In the genomic region with DNA sequence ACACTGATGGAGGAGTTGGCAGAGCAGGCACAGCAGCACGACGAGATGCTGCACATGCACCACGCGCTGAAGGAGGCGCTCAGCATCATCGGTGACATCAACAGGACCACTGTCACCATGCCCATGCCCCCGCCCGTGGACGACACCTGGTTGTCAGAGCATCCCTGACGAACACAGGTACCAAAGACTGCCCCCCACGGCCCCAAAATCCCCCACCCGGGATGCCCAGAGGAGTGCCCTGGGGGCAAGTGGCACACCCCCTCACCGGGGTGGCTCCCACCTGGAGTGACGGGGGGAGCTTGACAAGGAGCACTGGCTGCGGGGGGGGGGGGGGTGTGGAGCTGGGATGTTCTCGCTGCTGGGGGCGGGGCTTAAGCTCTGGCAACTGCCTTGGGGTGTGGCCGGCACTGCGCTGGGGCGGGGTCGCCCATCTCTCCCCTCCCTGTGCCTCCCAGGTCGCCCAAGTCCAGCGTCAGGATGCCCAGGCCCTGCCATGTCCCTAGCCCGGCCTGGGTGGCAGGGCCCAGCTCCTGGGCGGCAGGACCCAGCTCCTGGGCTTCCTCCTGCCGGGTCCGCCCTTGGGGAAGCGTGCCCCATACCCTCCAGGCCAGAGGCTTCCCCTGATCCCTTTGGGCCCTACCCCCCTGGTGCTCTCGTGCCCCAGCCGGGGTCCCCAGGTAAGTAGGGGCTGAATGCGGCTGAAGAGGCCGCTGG, we compare ENCODE assay signal across 8 cellular contexts. TPM values are rescaled to one million over a fixed set of nuclear protein-coding genes. Genes with fewer than 3 reads are reported as not detected.
A peak's percentile ranks its signal among the peaks of the same experiment; 100 is the strongest.
DNase-seq lines count a peak whose midpoint lies in the region; FAIRE-seq and TF ChIP-seq lines count a peak whose summit lies in the region.
"Not testable (repeated sequence)": the region's sequence is repeated elsewhere in the genome, so short reads cannot be mapped to it uniquely, and the experiment has no call there.

No MANE protein-coding gene starts in this region.

- not testable (repeated sequence) for H3K4me1 Mint-ChIP-seq in activated CD4-positive, alpha-beta memory T cell treated with anti-CD3 and anti-CD28 coated beads, Interleukin-2, amount 10 ng/mL, durations not matched to agents 7 days and 5 days; glutamatergic neuron (ENCODE audit: low read depth, unreplicated experiment); neural progenitor cell

- H3K27me3 ChIP-seq in Karpas-422 (ENCODE audit: low read length); neural progenitor cell; spleen (replicated peaks in 1 of 7): not testable (repeated sequence)

- not testable (repeated sequence) for H3K27me3 Mint-ChIP-seq in activated CD4-positive, alpha-beta memory T cell treated with anti-CD3 and anti-CD28 coated beads, Interleukin-2, amount 10 ng/mL, durations not matched to agents 7 days and 5 days; glutamatergic neuron (ENCODE audit: unreplicated experiment); neural progenitor cell (ENCODE audit: insufficient read depth, low read depth)

- not testable (repeated sequence) for H3K79me2 ChIP-seq in Karpas-422 (ENCODE audit: low read length); neural progenitor cell (ENCODE audit: low read depth)

- H3K9ac ChIP-seq in Karpas-422 (ENCODE audit: low read length); kidney (ENCODE audit: low read length in 2 of 2); neural progenitor cell: not testable (repeated sequence)

- H3K36me3 ChIP-seq in Karpas-422 (ENCODE audit: insufficient read depth, low read length); kidney (ENCODE audit: control insufficient read depth in 1 of 2, insufficient read depth in 2 of 2, low read length in 2 of 2); neural progenitor cell; spleen: not testable (repeated sequence)

- CTCF ChIA-PET in activated CD4-positive, alpha-beta memory T cell treated with anti-CD3 and anti-CD28 coated beads, Interleukin-2, amount 10 ng/mL, durations not matched to agents 7 days and 5 days (lab: Charles Lee): not testable (repeated sequence)

- not testable (repeated sequence) for H3K9me3 Mint-ChIP-seq in activated CD4-positive, alpha-beta memory T cell treated with anti-CD3 and anti-CD28 coated beads, Interleukin-2, amount 10 ng/mL, durations not matched to agents 7 days and 5 days; glutamatergic neuron (ENCODE audit: unreplicated experiment); neural progenitor cell

- not testable (repeated sequence) for H4K20me1 ChIP-seq in Karpas-422 (ENCODE audit: insufficient read depth, low read depth, low read length); neural progenitor cell (ENCODE audit: low read depth)

- not testable (repeated sequence) for H3K27ac Mint-ChIP-seq in activated CD4-positive, alpha-beta memory T cell treated with anti-CD3 and anti-CD28 coated beads, Interleukin-2, amount 10 ng/mL, durations not matched to agents 7 days and 5 days; glutamatergic neuron (ENCODE audit: unreplicated experiment); neural progenitor cell

- H3K4me1 ChIP-seq in Karpas-422 (ENCODE audit: low read length); kidney (ENCODE audit: control insufficient read depth in 1 of 2, insufficient read depth in 1 of 2, low read depth in 1 of 2, low read length in 2 of 2); neural progenitor cell; spleen: not testable (repeated sequence)

- H3K4me3 ChIP-seq in Karpas-422 (ENCODE audit: low read length); kidney (ENCODE audit: low read length in 2 of 2); neural progenitor cell; spleen: not testable (repeated sequence)

- not testable (repeated sequence) for H3F3A ChIP-seq in neural progenitor cell (ENCODE audit: low read depth)

- TF ChIP-seq POLR2A in GM12891 (IDR thresholded peaks at IDR 0.05; ENCODE audit: low read depth, low read length); spleen (IDR thresholded peaks at IDR 0.05): not testable (repeated sequence)

- H3K9me3 ChIP-seq in Karpas-422 (ENCODE audit: low read length); kidney (ENCODE audit: control insufficient read depth in 1 of 2, low read length in 2 of 2); neural progenitor cell (ENCODE audit: low read depth); spleen: not testable (repeated sequence)

- not testable (repeated sequence) for H2AFZ ChIP-seq in Karpas-422 (ENCODE audit: low read length); neural progenitor cell (replicated peaks)

- H3K27ac ChIP-seq in Karpas-422 (ENCODE audit: low read length); kidney (ENCODE audit: low read depth in 2 of 2, low read length in 2 of 2); neural progenitor cell; spleen: not testable (repeated sequence)

- POLR2A ChIA-PET in activated CD4-positive, alpha-beta memory T cell treated with anti-CD3 and anti-CD28 coated beads, Interleukin-2, amount 10 ng/mL, durations not matched to agents 7 days and 5 days (lab: Charles Lee): not testable (repeated sequence)

- FAIRE-seq in GM12891 (lab: Jason Lieb, UNC); kidney (lab: Jason Lieb, UNC): not testable (repeated sequence)

- intact Hi-C loops in kidney (cut with DNase I); spleen (cut with DNase I; ENCODE audit: low total_unique reads): not testable (repeated sequence)

- not testable (repeated sequence) for H3K9me2 ChIP-seq in Karpas-422 (replicated peaks; ENCODE audit: insufficient read depth, low read length)

- WGBS in spleen, 5 donors: 89 to 96% (median 93%) methylated on average over 18 to 32 of the region's 32 CpGs

- H3K36me3 Mint-ChIP-seq in activated CD4-positive, alpha-beta memory T cell treated with anti-CD3 and anti-CD28 coated beads, Interleukin-2, amount 10 ng/mL, durations not matched to agents 7 days and 5 days (ENCODE audit: low read depth); glutamatergic neuron (ENCODE audit: unreplicated experiment); neural progenitor cell: not testable (repeated sequence)

- not testable (repeated sequence) for TF ChIP-seq CTCF in glutamatergic neuron (IDR thresholded peaks at IDR 0.05; ENCODE audit: partially characterized antibody, unreplicated experiment); kidney (IDR thresholded peaks at IDR 0.05; ENCODE audit: borderline replicate concordance, extremely low read depth, insufficient read depth); neural progenitor cell (IDR thresholded peaks at IDR 0.05); spleen (IDR thresholded peaks at IDR 0.05 in 8 of 11, conservative IDR thresholded peaks at IDR 0.05 in 3 of 11)

- H3K4me2 ChIP-seq in Karpas-422 (ENCODE audit: low read depth, low read length, poor library complexity, severe bottlenecking); neural progenitor cell: not testable (repeated sequence)

- DNase-seq in AG08396 (ENCODE audit: low spot score) (peak; percentile 3), GM12891 (ENCODE audit: insufficient read length, low spot score) (peak; percentile 7), Karpas-422 (peak; percentile 32), glutamatergic neuron (peak; percentile 27), kidney (peak; percentile 76), neural progenitor cell (ENCODE audit: low spot score) (peak; percentile 1), spleen (peak; percentile 65)
- peak; percentile 17 for DNase-seq in activated CD4-positive, alpha-beta memory T cell treated with anti-CD3 and anti-CD28 coated beads, Interleukin-2, amount 10 ng/mL, durations not matched to agents 7 days and 5 days

- not testable (repeated sequence) for H3K4me3 Mint-ChIP-seq in activated CD4-positive, alpha-beta memory T cell treated with anti-CD3 and anti-CD28 coated beads, Interleukin-2, amount 10 ng/mL, durations not matched to agents 7 days and 5 days; glutamatergic neuron (ENCODE audit: unreplicated experiment); neural progenitor cell

RNA-seq across cellular contexts. Expression of gene GOLGA6L9, which starts 42.8 kb away (rescaled TPM):
- 6.6 TPM for polyA plus RNA-seq in GM12891 (2012; ENCODE audit: low read depth, missing spikeins)
- 3.4 and 4.0 TPM in 2 replicates for total RNA-seq in Karpas-422 (2014; rRNA removed; shearing (Covaris generic); ENCODE audit: low replicate concordance)
- 1 to 10 TPM; 1.2 to 1.4 TPM for total RNA-seq in activated CD4-positive, alpha-beta memory T cell treated with anti-CD3 and anti-CD28 coated beads, Interleukin-2, amount 10 ng/mL, durations not matched to agents 7 days and 5 days
- 17.5 TPM for total RNA-seq in glutamatergic neuron (ENCODE audit: unreplicated experiment)
- 2.9 TPM for total RNA-seq in kidney
- 1.3 TPM for polyA plus RNA-seq in kidney (ENCODE audit: insufficient read depth, low read depth, low replicate concordance)
- 12.1 and 13.0 TPM in 2 replicates for total RNA-seq in neural progenitor cell (ENCODE audit: low replicate concordance)
- 1 to 10 TPM; 2.6 to 8.2 (median 3.5) TPM for total RNA-seq in spleen
- 1 to 10 TPM; 3.5 to 7.8 (median 4.6) TPM for polyA plus RNA-seq in spleen

Comparison
In these comparisons a context has a peak if more than half of its experiments do, and no peak if none do; other contexts are left out.
1. DNase-seq: peak in every context shown above with its lines; median percentile 76 in kidney; 65 in spleen; 32 in Karpas-422; 27 in glutamatergic neuron; 17 in activated CD4-positive, alpha-beta memory T cell treated with anti-CD3 and anti-CD28 coated beads, Interleukin-2, amount 10 ng/mL, durations not matched to agents 7 days and 5 days; 7 in GM12891; 3 in AG08396; 1 in neural progenitor cell.